8 cellular contexts compared by ENCODE assay signal in genomic region chr19:29277107-29277506, GRCh38.
DNase-seq lines count a peak whose midpoint lies in the region; ATAC-seq, FAIRE-seq and TF ChIP-seq lines count a peak whose summit lies in the region.

No MANE protein-coding gene starts in this region.

- 0 out of 3 replicates have a peak, but pooled peaks cover 6% of the 10 kb centered on the region for H3K9me3 ChIP-seq in A549
- H3K9me3 ChIP-seq in H1 (ENCODE audit: insufficient read depth in 2 of 2, low read depth in 1 of 2, low read length in 1 of 2), result no peaks in the 10 kb centered on the region

- TF ChIP-seq CTCF in A549 (IDR thresholded peaks at IDR 0.05) (no peak), H1 (IDR thresholded peaks at IDR 0.05; ENCODE audit: control extremely low read depth in 1 of 3, insufficient read depth in 1 of 3, low read depth in 1 of 3, low read length in 3 of 3) (no peak)

- FAIRE-seq in A549 (lab: Jason Lieb, UNC) (no peak), H1 (lab: Jason Lieb, UNC) (no peak)

- H3K9ac ChIP-seq in H1 (replicated peaks in 1 of 4; ENCODE audit: extremely low read depth in 1 of 4, low read depth in 3 of 4, low read length in 3 of 4), result no peak overlapping the region

- H3K79me1 ChIP-seq in H1 (ENCODE audit: low read depth, low read length), result no peaks in the 10 kb centered on the region

- no peak overlapping the region; the same call in 1 of the 2 replicates for H2BK12ac ChIP-seq in H1 (ENCODE audit: low read depth, low read length)

- no peak overlapping the region for H2AK5ac ChIP-seq in H1 (ENCODE audit: low read depth, low read length)

- CTCF ChIA-PET in A549 (lab: Yijun Ruan, JAX), result interaction anchor here (1.2 kb wide), 1 partner anchor 13 kb away, joined by 3 read pairs; no protein-coding TSS in a partner anchor
- CTCF ChIA-PET in H1 (lab: Charles Lee; ENCODE audit: partially characterized antibody), result interaction anchor here (1.0 kb wide), 1 partner anchor 138 kb away, joined by 4 read pairs; no protein-coding TSS in a partner anchor

- TF ChIP-seq POLR2A in A549 (IDR thresholded peaks at IDR 0.05; ENCODE audit: low read length), result no peak
- no peak for TF ChIP-seq POLR2A in H1 (IDR thresholded peaks at IDR 0.05; ENCODE audit: control extremely low read depth in 1 of 2, low read depth in 2 of 2, low read length in 2 of 2)

- H2BK120ac ChIP-seq in H1 (replicated peaks; ENCODE audit: low read depth, low read length), result no peak overlapping the region

- H3K4me3 ChIP-seq in A549 (no peak overlapping the region), H1 (ENCODE audit: extremely low read depth in 1 of 4, insufficient read depth in 2 of 4, low read depth in 3 of 4, low read length in 4 of 4) (0 out of 8 replicates have a peak overlapping the region, but pooled peaks of 1 of the 4 experiments have one; percentile 11)

- 2% methylated on average over 7 of the region's 7 CpGs for WGBS in A549 (ENCODE audit: missing lambda C conversion rate)
- 41% methylated on average over 7 of the region's 7 CpGs; no CpG with 5 or more reads in 1 of the 2 experiments for WGBS in H1 (ENCODE audit: extremely low coverage in 1 of 2, insufficient coverage in 1 of 2, insufficient read length in 1 of 2, insufficient replicate concordance in 2 of 2, low coverage in 1 of 2, low lambda C conversion rate in 2 of 2, missing lambda C conversion rate in 1 of 2), 2 experiments

- no peak overlapping the region for H2BK5ac ChIP-seq in H1 (ENCODE audit: low read depth, low read length)

- H3K23me2 ChIP-seq in H1 (ENCODE audit: low read depth, low read length), result no peaks in the 10 kb centered on the region

- no peaks in the 10 kb centered on the region for H3K27me3 ChIP-seq in H1 (replicated peaks in 1 of 4; ENCODE audit: control insufficient read depth in 3 of 4, extremely low read depth in 1 of 4, insufficient read depth in 3 of 4, low read length in 3 of 4)

- H4K91ac ChIP-seq in H1 (replicated peaks; ENCODE audit: insufficient read length, low read length), result no peak overlapping the region

- ATAC-seq in A549 (peak; percentile 36 to 81; a peak in 3 of 6 replicates), HG03280 (IDR thresholded peaks at IDR 0.05; ENCODE audit: unreplicated experiment) (peak; percentile 98)

- TF ChIP-seq RAD21 in A549 (conservative IDR thresholded peaks at IDR 0.05 in 1 of 2, IDR thresholded peaks at IDR 0.05 in 1 of 2) (no peak), H1 (IDR thresholded peaks at IDR 0.05 in 1 of 2, conservative IDR thresholded peaks at IDR 0.05 in 1 of 2; ENCODE audit: low read depth in 2 of 2, low read length in 2 of 2) (no peak)

- H4K5ac ChIP-seq in H1 (ENCODE audit: insufficient read length, low read depth, low read length), result no peak overlapping the region

- H4K20me1 ChIP-seq in H1 (replicated peaks in 1 of 2; ENCODE audit: control insufficient read depth in 1 of 2, insufficient read depth in 2 of 2, low read length in 2 of 2), result no peaks in the 10 kb centered on the region

- no peak overlapping the region for H2BK20ac ChIP-seq in H1 (ENCODE audit: low read length)

- H2BK15ac ChIP-seq in H1 (ENCODE audit: low read length), result no peak overlapping the region

- no peak overlapping the region for H4K8ac ChIP-seq in H1 (ENCODE audit: extremely low read depth, insufficient read depth, low read length)

- peak overlapping the region; percentile 43; the same call in 1 of the 2 replicates for H2AFZ ChIP-seq in H1 (ENCODE audit: low read length)

- no peak overlapping the region for H3K27ac ChIP-seq in A549
- no peak overlapping the region for H3K27ac ChIP-seq in H1 (ENCODE audit: low read depth, low read length)

- no peak overlapping the region for H3K23ac ChIP-seq in H1 (ENCODE audit: insufficient read length)

- H3K4ac ChIP-seq in H1 (replicated peaks; ENCODE audit: insufficient read length, low read depth, low read length), result no peak overlapping the region

- peak overlapping the region; percentile 4; the same call in 1 of the 3 replicates for H3K4me2 ChIP-seq in A549
- peak overlapping the region in 1 of 2 experiments; percentile 27; a peak in 1 of 4 replicates for H3K4me2 ChIP-seq in H1 (ENCODE audit: insufficient read depth in 1 of 2, low read depth in 2 of 2, low read length in 2 of 2)

- TF ChIP-seq EP300 in A549 (IDR thresholded peaks at IDR 0.05) (no peak), H1 (IDR thresholded peaks at IDR 0.05; ENCODE audit: borderline replicate concordance in 1 of 2, low read depth in 2 of 2, low read length in 2 of 2) (no peak)

- H3K14ac ChIP-seq in H1 (ENCODE audit: insufficient read length), result no peak overlapping the region

- no peaks in the 10 kb centered on the region for H3K79me2 ChIP-seq in H1 (ENCODE audit: control insufficient read depth in 1 of 2, insufficient read depth in 2 of 2, low read length in 2 of 2)

- no peaks in the 10 kb centered on the region for H3K36me3 ChIP-seq in H1 (ENCODE audit: control insufficient read depth in 2 of 4, insufficient read depth in 4 of 4, low read length in 3 of 4)

- H3K4me1 ChIP-seq in A549 (peaks cover 14% of the 10 kb centered on the region; the same call in 2 of the 3 replicates), H1 (replicated peaks in 1 of 4; ENCODE audit: control insufficient read depth in 3 of 4, insufficient read depth in 4 of 4, low read length in 3 of 4) (no peaks in the 10 kb centered on the region)

- H3K18ac ChIP-seq in H1 (ENCODE audit: extremely low read depth, low read length), result no peak overlapping the region

- POLR2A ChIA-PET in A549 (lab: Yijun Ruan, JAX) (no interaction called here), H1 (lab: Charles Lee; ENCODE audit: partially characterized antibody) (no interaction called here)

- DNase-seq in A549 (ENCODE audit: low read depth in 1 of 2, low spot score in 1 of 2) (peak in 1 of 2 experiments; percentile 52), GM19238 (ENCODE audit: insufficient read length, low spot score) (peak; percentile 40), T-helper 9 cell (peak; percentile 16), H1 (ENCODE audit: low read depth in 1 of 2, low spot score in 2 of 2) (peak in 1 of 2 experiments; percentile 57), NCI-H524 treated with DMSO at 0.1 percent for 48 hours (lab: John Stamatoyannopoulos, UW) (no peak), NCI-H2196 (lab: John Stamatoyannopoulos, UW; ENCODE audit: unreplicated experiment) (no peak)
- DNase-seq in stimulated activated CD8-positive, alpha-beta memory T cell treated with anti-CD3 and anti-CD28 coated beads, Interleukin-4, amount 100 ng/mL, for 24 hours (ENCODE audit: low read depth), result peak; percentile 38

- H3K56ac ChIP-seq in H1 (replicated peaks; ENCODE audit: insufficient read length, low read depth, low read length), result no peak overlapping the region

TF ChIP-seq in A549, 52 proteins besides CTCF, POLR2A, EP300 and RAD21 (continues in another document):
- TF ChIP-seq ZNF302 (CRISPR knock-in tag; IDR thresholded peaks at IDR 0.05), result no peak
- no peak for TF ChIP-seq BCL3 (IDR thresholded peaks at IDR 0.05)
- no peak for TF ChIP-seq HMGXB4 (CRISPR knock-in tag; IDR thresholded peaks at IDR 0.05; ENCODE audit: borderline replicate concordance)
- TF ChIP-seq FOXS1 (CRISPR knock-in tag; IDR thresholded peaks at IDR 0.05), result no peak

TF ChIP-seq in H1, 55 proteins besides CTCF, POLR2A, EP300 and RAD21:
- TF ChIP-seq CHD2 (IDR thresholded peaks at IDR 0.05; ENCODE audit: low read length) (0 out of 2 replicates have a peak, but pooled peaks have one; percentile 42), JUN (IDR thresholded peaks at IDR 0.05; ENCODE audit: low read depth, low read length) (no peak), SP1 (IDR thresholded peaks at IDR 0.05; ENCODE audit: low read depth, low read length) (peak; percentile 80), SP2 (IDR thresholded peaks at IDR 0.05; ENCODE audit: low read length) (peak; percentile 9; the same call in 1 of the 2 replicates)

Comparison
In these comparisons a context has a peak if more than half of its experiments do, and no peak if none do; other contexts are left out.
1. DNase-seq: peak in GM19238 (single experiment), T-helper 9 cell (single experiment) and stimulated activated CD8-positive, alpha-beta memory T cell treated with anti-CD3 and anti-CD28 coated beads, Interleukin-4, amount 100 ng/mL, for 24 hours (single experiment); none in NCI-H524 treated with DMSO at 0.1 percent for 48 hours (single experiment) and NCI-H2196 (single experiment).
2. Of the 18 proteins assayed by ChIP-seq in both H1 and A549: peak only in H1: CHD2; only in A549: none; in both: none; in neither: 17.